Comparison of ENCODE assay signal across 12 cellular contexts in genomic region chr3:128416578-128417150, GRCh38. TPM values are rescaled to one million over a fixed set of nuclear protein-coding genes. Genes with fewer than 3 reads are reported as not detected.
DNase-seq lines count a peak whose midpoint lies in the region; ATAC-seq, FAIRE-seq and TF ChIP-seq lines count a peak whose summit lies in the region.
"Had no signal": no experiment of that assay in that cellular context is flagged by ENCODE, and none has a peak within 500 bp of the region (broad histone marks: within the 10 kb centered on the region; RNA-seq: fewer than 3 reads in every experiment).

No MANE protein-coding gene starts in this region.

- H3K36me3 Mint-ChIP-seq in stimulated activated effector memory CD8-positive, alpha-beta T cell treated with anti-CD3 and anti-CD28 coated beads, Interleukin-12 subunit alpha, Interleukin-12 subunit beta, amount 100 ng/mL, for 72 hours: peaks cover 12% of the 10 kb centered on the region
- H3K36me3 Mint-ChIP-seq in mesothelial cell of epicardium: peaks cover 4% of the 10 kb centered on the region

- H3K9me3 Mint-ChIP-seq in stimulated activated effector memory CD8-positive, alpha-beta T cell treated with anti-CD3 and anti-CD28 coated beads, Interleukin-12 subunit alpha, Interleukin-12 subunit beta, amount 100 ng/mL, for 72 hours: no peaks in the 10 kb centered on the region
- peaks cover 6% of the 10 kb centered on the region for H3K9me3 Mint-ChIP-seq in mesothelial cell of epicardium

- intact Hi-C loops in pancreas (cut with DNase I): no loop called here
- intact Hi-C loops in spleen (cut with DNase I; ENCODE audit: low total_unique reads): no loop called here

- no peaks in the 10 kb centered on the region for H3K27me3 Mint-ChIP-seq in mesothelial cell of epicardium (ENCODE audit: low read depth)

- no peak overlapping the region for H3K4me3 ChIP-seq in pancreas
- H3K4me3 ChIP-seq in spleen: no peak overlapping the region

- no peaks in the 10 kb centered on the region for H3K4me1 Mint-ChIP-seq in stimulated activated effector memory CD8-positive, alpha-beta T cell treated with anti-CD3 and anti-CD28 coated beads, Interleukin-12 subunit alpha, Interleukin-12 subunit beta, amount 100 ng/mL, for 72 hours
- peaks cover 45% of the 10 kb centered on the region for H3K4me1 Mint-ChIP-seq in mesothelial cell of epicardium

- H3K4me3 Mint-ChIP-seq in stimulated activated effector memory CD8-positive, alpha-beta T cell treated with anti-CD3 and anti-CD28 coated beads, Interleukin-12 subunit alpha, Interleukin-12 subunit beta, amount 100 ng/mL, for 72 hours: no peak overlapping the region
- no peak overlapping the region for H3K4me3 Mint-ChIP-seq in mesothelial cell of epicardium

- peak; percentile 47 for DNase-seq in NCI-H146 (lab: John Stamatoyannopoulos, UW)
- DNase-seq in NCI-H146 treated with DMSO at 0.1 percent for 48 hours (lab: John Stamatoyannopoulos, UW; ENCODE audit: unreplicated experiment): no peak
- DNase-seq in RCC 7860 (ENCODE audit: low spot score): peak; percentile 91
- DNase-seq in stimulated activated effector memory CD8-positive, alpha-beta T cell treated with anti-CD3 and anti-CD28 coated beads, Interleukin-12 subunit alpha, Interleukin-12 subunit beta, amount 100 ng/mL, for 72 hours (ENCODE audit: low spot score in 2 of 2): no peak
- DNase-seq in pancreas: no peak
- DNase-seq in mesothelial cell of epicardium (ENCODE audit: low spot score in 2 of 2, unreplicated experiment in 2 of 2): no peak
- no peak for DNase-seq in spleen
- DNase-seq: activated effector memory CD4-positive, alpha-beta T cell treated with Interleukin-2 at 50 U/mL for 16 hours; NCI-H1092 treated with DMSO at 0.1 percent for 48 hours had no signal

- peak; percentile 89 for FAIRE-seq in RCC 7860 (lab: Jason Lieb, UNC)
- FAIRE-seq in pancreas (lab: Jason Lieb, UNC): no peak

- H3K27me3 ChIP-seq in pancreas (no peaks in the 10 kb centered on the region), spleen (replicated peaks in 1 of 7) (no peaks in the 10 kb centered on the region)
- H3K27me3 ChIP-seq: neutrophil had no signal

- no peak for TF ChIP-seq CTCF in pancreas (IDR thresholded peaks at IDR 0.05)
- no peak for TF ChIP-seq CTCF in mesothelial cell of epicardium (IDR thresholded peaks at IDR 0.05; ENCODE audit: unreplicated experiment)
- TF ChIP-seq CTCF in spleen (IDR thresholded peaks at IDR 0.05 in 8 of 11, conservative IDR thresholded peaks at IDR 0.05 in 3 of 11): no peak

- no peak for TF ChIP-seq POLR2A in spleen (IDR thresholded peaks at IDR 0.05)

- H3K4me1 ChIP-seq in pancreas (peaks cover 0 to 3% (median 1%) of the 10 kb centered on the region in 3 donors), spleen (no peaks in the 10 kb centered on the region)

- H3K27ac ChIP-seq in pancreas (no peak overlapping the region), spleen (no peak overlapping the region)
- H3K27ac ChIP-seq: 22Rv1, neutrophil had no signal

- ATAC-seq in esophagus mucosa: peak; percentile 81
- ATAC-seq in stimulated activated effector memory CD8-positive, alpha-beta T cell treated with anti-CD3 and anti-CD28 coated beads, Interleukin-12 subunit alpha, Interleukin-12 subunit beta, amount 100 ng/mL, for 72 hours: no peak
- ATAC-seq in pancreas: no peak

- H3K27ac Mint-ChIP-seq in stimulated activated effector memory CD8-positive, alpha-beta T cell treated with anti-CD3 and anti-CD28 coated beads, Interleukin-12 subunit alpha, Interleukin-12 subunit beta, amount 100 ng/mL, for 72 hours: peak overlapping the region; percentile 68
- no peak overlapping the region for H3K27ac Mint-ChIP-seq in mesothelial cell of epicardium

- no peaks in the 10 kb centered on the region for H3K9me3 ChIP-seq in pancreas
- H3K9me3 ChIP-seq in spleen: peaks cover 0 to 7% (median 0%) of the 10 kb centered on the region in 8 donors
- H3K9me3 ChIP-seq: neutrophil had no signal

- 86 to 93% methylated on average over 7 to 9 of the region's 9 CpGs for WGBS in pancreas, 2 donors
- 74 to 87% (median 84%) methylated on average over 5 to 9 of the region's 9 CpGs for WGBS in spleen, 5 donors

- H3K36me3 ChIP-seq in pancreas (no peaks in the 10 kb centered on the region), spleen (no peaks in the 10 kb centered on the region)
- H3K36me3 ChIP-seq: neutrophil had no signal

RNA-seq across cellular contexts. Expression of gene DNAJB8, which starts 50.0 kb away (rescaled TPM):
- not detected for total RNA-seq in esophagus mucosa
- total RNA-seq in pancreas: not detected
- polyA plus RNA-seq in pancreas: not detected
- not detected in 3 replicates for total RNA-seq in mesothelial cell of epicardium
- not detected for total RNA-seq in spleen
- not detected for polyA plus RNA-seq in spleen

Comparison
In these comparisons a context has a peak if more than half of its experiments do, and no peak if none do; other contexts are left out.
1. DNase-seq: peak in NCI-H146 (single experiment) and RCC 7860 (single experiment); none in NCI-H146 treated with DMSO at 0.1 percent for 48 hours (single experiment), stimulated activated effector memory CD8-positive, alpha-beta T cell treated with anti-CD3 and anti-CD28 coated beads, Interleukin-12 subunit alpha, Interleukin-12 subunit beta, amount 100 ng/mL, for 72 hours (0 of 2), pancreas (0 of 6), mesothelial cell of epicardium (0 of 2) and spleen (single experiment).